In the genomic region with DNA sequence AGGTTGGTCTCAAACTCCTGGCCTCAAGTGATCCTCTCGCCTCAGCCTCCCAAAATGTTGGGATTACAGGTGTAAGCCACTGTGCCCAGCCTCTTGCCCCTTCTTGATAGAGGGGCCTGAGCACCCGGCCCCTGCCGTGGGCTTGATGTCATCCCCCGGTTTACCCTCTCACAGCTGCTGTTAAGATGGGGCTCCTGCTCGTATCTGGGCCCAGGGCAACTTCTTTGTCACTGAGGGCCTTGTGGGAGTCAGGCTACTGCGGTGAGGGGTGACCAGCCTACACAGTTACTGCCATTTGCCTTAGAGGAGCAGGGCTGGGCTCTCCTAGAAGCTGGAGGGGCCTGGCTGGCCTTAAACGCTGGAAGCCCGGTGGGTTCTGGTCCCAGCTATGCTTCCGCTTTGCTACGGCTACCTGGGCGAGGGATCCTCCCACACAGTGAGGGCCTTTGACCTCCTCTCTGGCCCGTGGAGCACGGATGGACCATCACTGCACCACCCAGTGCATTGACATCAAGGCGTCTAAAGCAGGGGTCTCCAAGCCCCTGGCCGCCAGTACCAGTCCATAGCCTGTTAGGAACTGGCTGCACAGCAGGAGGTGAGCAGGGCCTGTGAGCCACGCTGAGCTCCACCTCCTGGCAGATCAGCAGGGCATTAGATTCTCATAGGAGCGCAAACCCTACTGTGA, we compare ENCODE assay signal across 1 cellular context.
TF ChIP-seq lines count a peak whose summit lies in the region.

No MANE protein-coding gene starts in this region.

TF ChIP-seq in HCT116, 20 proteins besides CTCF, POLR2A, EP300 and RAD21 (continued from another document):
- TF ChIP-seq EZH2 (IDR thresholded peaks at IDR 0.05) (no peak), FOSL1 (IDR thresholded peaks at IDR 0.05; ENCODE audit: low read depth) (no peak), ZFX (IDR thresholded peaks at IDR 0.05) (no peak), SIN3A (IDR thresholded peaks at IDR 0.05; ENCODE audit: low read depth) (no peak), EGR1 (IDR thresholded peaks at IDR 0.05; ENCODE audit: low read depth) (no peak), CBX3 (IDR thresholded peaks at IDR 0.05; ENCODE audit: low read depth) (no peak), EZH2phosphoT487 (IDR thresholded peaks at IDR 0.05; ENCODE audit: borderline replicate concordance) (no peak), POLR2AphosphoS5 (IDR thresholded peaks at IDR 0.05; ENCODE audit: low read depth, low read length) (no peak), SP1 (IDR thresholded peaks at IDR 0.05; ENCODE audit: low read depth) (no peak), ELF1 (IDR thresholded peaks at IDR 0.05; ENCODE audit: borderline replicate concordance, low read depth) (no peak), CEBPB (IDR thresholded peaks at IDR 0.05; ENCODE audit: low read depth) (no peak), TCF7L2 (IDR thresholded peaks at IDR 0.05; ENCODE audit: borderline replicate concordance, extremely low read depth, insufficient read depth, insufficient read length) (no peak), YY1 (IDR thresholded peaks at IDR 0.05; ENCODE audit: extremely low read depth, insufficient replicate concordance, low read depth, low read length) (no peak), JUND (IDR thresholded peaks at IDR 0.05) (no peak)
- TF ChIP-seq, protein P1, sequence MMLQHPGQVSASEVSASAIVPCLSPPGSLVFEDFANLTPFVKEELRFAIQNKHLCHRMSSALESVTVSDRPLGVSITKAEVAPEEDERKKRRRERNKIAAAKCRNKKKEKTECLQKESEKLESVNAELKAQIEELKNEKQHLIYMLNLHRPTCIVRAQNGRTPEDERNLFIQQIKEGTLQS (IDR thresholded peaks at IDR 0.05) = no peak
- TF ChIP-seq, protein P2, sequence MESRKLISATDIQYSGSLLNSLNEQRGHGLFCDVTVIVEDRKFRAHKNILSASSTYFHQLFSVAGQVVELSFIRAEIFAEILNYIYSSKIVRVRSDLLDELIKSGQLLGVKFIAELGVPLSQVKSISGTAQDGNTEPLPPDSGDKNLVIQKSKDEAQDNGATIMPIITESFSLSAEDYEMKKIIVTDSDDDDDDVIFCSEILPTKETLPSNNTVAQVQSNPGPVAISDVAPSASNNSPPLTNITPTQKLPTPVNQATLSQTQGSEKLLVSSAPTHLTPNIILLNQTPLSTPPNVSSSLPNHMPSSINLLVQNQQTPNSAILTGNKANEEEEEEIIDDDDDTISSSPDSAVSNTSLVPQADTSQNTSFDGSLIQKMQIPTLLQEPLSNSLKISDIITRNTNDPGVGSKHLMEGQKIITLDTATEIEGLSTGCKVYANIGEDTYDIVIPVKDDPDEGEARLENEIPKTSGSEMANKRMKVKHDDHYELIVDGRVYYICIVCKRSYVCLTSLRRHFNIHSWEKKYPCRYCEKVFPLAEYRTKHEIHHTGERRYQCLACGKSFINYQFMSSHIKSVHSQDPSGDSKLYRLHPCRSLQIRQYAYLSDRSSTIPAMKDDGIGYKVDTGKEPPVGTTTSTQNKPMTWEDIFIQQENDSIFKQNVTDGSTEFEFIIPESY (IDR thresholded peaks at IDR 0.05; ENCODE audit: extremely low read depth, insufficient replicate concordance, low read length) = no peak
- TF ChIP-seq, protein P3, sequence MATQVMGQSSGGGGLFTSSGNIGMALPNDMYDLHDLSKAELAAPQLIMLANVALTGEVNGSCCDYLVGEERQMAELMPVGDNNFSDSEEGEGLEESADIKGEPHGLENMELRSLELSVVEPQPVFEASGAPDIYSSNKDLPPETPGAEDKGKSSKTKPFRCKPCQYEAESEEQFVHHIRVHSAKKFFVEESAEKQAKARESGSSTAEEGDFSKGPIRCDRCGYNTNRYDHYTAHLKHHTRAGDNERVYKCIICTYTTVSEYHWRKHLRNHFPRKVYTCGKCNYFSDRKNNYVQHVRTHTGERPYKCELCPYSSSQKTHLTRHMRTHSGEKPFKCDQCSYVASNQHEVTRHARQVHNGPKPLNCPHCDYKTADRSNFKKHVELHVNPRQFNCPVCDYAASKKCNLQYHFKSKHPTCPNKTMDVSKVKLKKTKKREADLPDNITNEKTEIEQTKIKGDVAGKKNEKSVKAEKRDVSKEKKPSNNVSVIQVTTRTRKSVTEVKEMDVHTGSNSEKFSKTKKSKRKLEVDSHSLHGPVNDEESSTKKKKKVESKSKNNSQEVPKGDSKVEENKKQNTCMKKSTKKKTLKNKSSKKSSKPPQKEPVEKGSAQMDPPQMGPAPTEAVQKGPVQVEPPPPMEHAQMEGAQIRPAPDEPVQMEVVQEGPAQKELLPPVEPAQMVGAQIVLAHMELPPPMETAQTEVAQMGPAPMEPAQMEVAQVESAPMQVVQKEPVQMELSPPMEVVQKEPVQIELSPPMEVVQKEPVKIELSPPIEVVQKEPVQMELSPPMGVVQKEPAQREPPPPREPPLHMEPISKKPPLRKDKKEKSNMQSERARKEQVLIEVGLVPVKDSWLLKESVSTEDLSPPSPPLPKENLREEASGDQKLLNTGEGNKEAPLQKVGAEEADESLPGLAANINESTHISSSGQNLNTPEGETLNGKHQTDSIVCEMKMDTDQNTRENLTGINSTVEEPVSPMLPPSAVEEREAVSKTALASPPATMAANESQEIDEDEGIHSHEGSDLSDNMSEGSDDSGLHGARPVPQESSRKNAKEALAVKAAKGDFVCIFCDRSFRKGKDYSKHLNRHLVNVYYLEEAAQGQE (IDR thresholded peaks at IDR 0.05; ENCODE audit: low read depth) = no peak
- TF ChIP-seq, protein P4, sequence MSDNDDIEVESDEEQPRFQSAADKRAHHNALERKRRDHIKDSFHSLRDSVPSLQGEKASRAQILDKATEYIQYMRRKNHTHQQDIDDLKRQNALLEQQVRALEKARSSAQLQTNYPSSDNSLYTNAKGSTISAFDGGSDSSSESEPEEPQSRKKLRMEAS (IDR thresholded peaks at IDR 0.05) = no peak
